8 cellular contexts compared by ENCODE assay signal in genomic region chr14:90903101-90903500, GRCh38.
A peak's percentile ranks its signal among the peaks of the same experiment; 100 is the strongest.
DNase-seq lines count a peak whose midpoint lies in the region; ATAC-seq, FAIRE-seq and TF ChIP-seq lines count a peak whose summit lies in the region.

No MANE protein-coding gene starts in this region.

- H3K27me3 ChIP-seq in Karpas-422 (ENCODE audit: low read length) (no peaks in the 10 kb centered on the region), gastroesophageal sphincter (no peaks in the 10 kb centered on the region), parathyroid adenoma (ENCODE audit: control insufficient read depth, insufficient read depth, low read length) (no peaks in the 10 kb centered on the region)

- no peak for TF ChIP-seq EP300 in gastroesophageal sphincter (IDR thresholded peaks at IDR 0.05)

- FAIRE-seq in RCC 7860 (lab: Jason Lieb, UNC): peak; percentile 72
- FAIRE-seq in urothelium cell line (lab: Jason Lieb, UNC): no peak

- no peaks in the 10 kb centered on the region for H3K9me2 ChIP-seq in Karpas-422 (replicated peaks; ENCODE audit: insufficient read depth, low read length)

- ATAC-seq in gastroesophageal sphincter: peak; percentile 68

- TF ChIP-seq POLR2A in gastroesophageal sphincter (IDR thresholded peaks at IDR 0.05): no peak

- DNase-seq in NK-92 treated with Interleukin-12 subunit alpha and Interleukin-12 subunit beta, amount 100 ng/mL, for 24 hours (lab: John Stamatoyannopoulos, UW): peak; percentile 8
- DNase-seq in NK-92 (lab: John Stamatoyannopoulos, UW; ENCODE audit: unreplicated experiment): no peak
- peak; percentile 88 for DNase-seq in Karpas-422
- DNase-seq in RCC 7860 (ENCODE audit: low spot score): peak; percentile 20
- DNase-seq in activated naive CD4-positive, alpha-beta T cell treated with Interleukin-2 at 50 U/mL for 16 hours: peak; percentile 59
- DNase-seq in urothelium cell line (ENCODE audit: low spot score): peak; percentile 50

- H3K9ac ChIP-seq in Karpas-422 (ENCODE audit: low read length) (no peak overlapping the region), parathyroid adenoma (no peak overlapping the region)

- no peaks in the 10 kb centered on the region for H3K79me2 ChIP-seq in Karpas-422 (ENCODE audit: low read length)
- no peaks in the 10 kb centered on the region for H3K79me2 ChIP-seq in parathyroid adenoma

- H3K4me3 ChIP-seq in Karpas-422 (ENCODE audit: low read length) (no peak overlapping the region), gastroesophageal sphincter (no peak overlapping the region), parathyroid adenoma (ENCODE audit: low read depth, low read length) (no peak overlapping the region)

- TF ChIP-seq CTCF in gastroesophageal sphincter (IDR thresholded peaks at IDR 0.05) (peak; percentile 52 to 86 (median 75)), parathyroid adenoma (IDR thresholded peaks at IDR 0.05) (peak; percentile 69)

- H2AFZ ChIP-seq in Karpas-422 (ENCODE audit: low read length) (no peak overlapping the region), parathyroid adenoma (no peak overlapping the region)

- H3K36me3 ChIP-seq in Karpas-422 (ENCODE audit: insufficient read depth, low read length) (no peaks in the 10 kb centered on the region), gastroesophageal sphincter (peaks cover 0 to 37% of the 10 kb centered on the region in 2 donors), parathyroid adenoma (ENCODE audit: control insufficient read depth, insufficient read depth, low read length) (no peaks in the 10 kb centered on the region)

- 0% methylated on average over 1 of the region's 1 CpG for WGBS in gastroesophageal sphincter (ENCODE audit: low coverage in 1 of 2), 2 donors

- H3K4me2 ChIP-seq in Karpas-422 (ENCODE audit: low read depth, low read length, poor library complexity, severe bottlenecking): no peak overlapping the region
- no peak overlapping the region for H3K4me2 ChIP-seq in parathyroid adenoma (ENCODE audit: low read length)

- no peak overlapping the region for H3K27ac ChIP-seq in Karpas-422 (ENCODE audit: low read length)
- H3K27ac ChIP-seq in gastroesophageal sphincter: peak overlapping the region in 2 of 4 donors; percentile 18 to 30
- no peak overlapping the region for H3K27ac ChIP-seq in parathyroid adenoma

- H4K20me1 ChIP-seq in Karpas-422 (ENCODE audit: insufficient read depth, low read depth, low read length): no peaks in the 10 kb centered on the region

- no peaks in the 10 kb centered on the region for H3K9me3 ChIP-seq in Karpas-422 (ENCODE audit: low read length)
- no peaks in the 10 kb centered on the region for H3K9me3 ChIP-seq in gastroesophageal sphincter
- no peaks in the 10 kb centered on the region for H3K9me3 ChIP-seq in parathyroid adenoma (ENCODE audit: control insufficient read depth, low read length)

- peaks cover 7% of the 10 kb centered on the region for H3K4me1 ChIP-seq in Karpas-422 (ENCODE audit: low read length)
- peaks cover 0 to 9% (median 0%) of the 10 kb centered on the region in 3 donors for H3K4me1 ChIP-seq in gastroesophageal sphincter
- no peaks in the 10 kb centered on the region for H3K4me1 ChIP-seq in parathyroid adenoma
